In genomic region chr3:177452487-177452886, GRCh38 we compare ENCODE assay signal across 11 cellular contexts.
DNase-seq lines count a peak whose midpoint lies in the region; ATAC-seq and TF ChIP-seq lines count a peak whose summit lies in the region.
"Had no signal": no experiment of that assay in that cellular context is flagged by ENCODE, and none has a peak within 500 bp of the region (broad histone marks: within the 10 kb centered on the region; RNA-seq: fewer than 3 reads in every experiment).

No MANE protein-coding gene starts in this region.

- no peak overlapping the region for H3K4me3 ChIP-seq in ACC112 (ENCODE audit: low read depth, low read length)
- H3K4me3 ChIP-seq in cardiac fibroblast (replicated peaks in 1 of 2; ENCODE audit: low read depth in 2 of 2, low read length in 2 of 2), result no peak overlapping the region
- H3K4me3 ChIP-seq in mesenchymal stem cell (ENCODE audit: insufficient read depth in 1 of 2, low read depth in 1 of 2, low read length in 2 of 2), result no peak overlapping the region
- H3K4me3 ChIP-seq in Caco-2 (ENCODE audit: low read depth, low read length), result no peak overlapping the region

- no TSS peak for BruUV-seq in Caco-2 (replicated peaks; lab: Mats Ljungman, UMichigan)

- peaks cover 20% of the 10 kb centered on the region for H3K4me1 ChIP-seq in ACC112 (ENCODE audit: control insufficient read depth, insufficient read depth, low read length, unreplicated experiment)
- H3K4me1 ChIP-seq in mesenchymal stem cell (ENCODE audit: control insufficient read depth, insufficient read depth, low read depth, low read length), result peaks cover 8% of the 10 kb centered on the region
- peaks cover 10% of the 10 kb centered on the region for H3K4me1 ChIP-seq in Caco-2

- no peak overlapping the region for H4K91ac ChIP-seq in mesenchymal stem cell (ENCODE audit: low read length)

- no peaks in the 10 kb centered on the region for H3K9me3 Mint-ChIP-seq in Caco-2 (ENCODE audit: unreplicated experiment)

- CTCF ChIA-PET in Caco-2 (lab: Charles Lee), result no interaction called here

- H2AFZ ChIP-seq in ACC112 (ENCODE audit: low read length, unreplicated experiment) (no peak overlapping the region), mesenchymal stem cell (ENCODE audit: low read depth, low read length) (no peak overlapping the region)

- H2BK15ac ChIP-seq in mesenchymal stem cell (ENCODE audit: low read depth, poor library complexity, severe bottlenecking), result no peak overlapping the region

- H3K27me3 ChIP-seq in ACC112 (ENCODE audit: insufficient read depth, low read length), result no peaks in the 10 kb centered on the region
- H3K27me3 ChIP-seq in mesenchymal stem cell (ENCODE audit: control insufficient read depth in 1 of 2, insufficient read depth in 1 of 2, low read length in 2 of 2), result no peaks in the 10 kb centered on the region
- H3K27me3 ChIP-seq in Caco-2 (replicated peaks; ENCODE audit: control insufficient read depth, insufficient read depth, low read length), result no peaks in the 10 kb centered on the region

- no peak overlapping the region for H3K23ac ChIP-seq in mesenchymal stem cell (ENCODE audit: low read length in 2 of 2)

- H3K36me3 Mint-ChIP-seq in Caco-2 (ENCODE audit: insufficient read depth, unreplicated experiment), result no peaks in the 10 kb centered on the region

- no peak for ATAC-seq in activated CD4-positive, CD25-positive, alpha-beta regulatory T cell treated with anti-CD3 and anti-CD28 coated beads, Interleukin-2, amount 50 U/mL, for 24 hours

- DNase-seq in LHCN-M2 (ENCODE audit: low read depth), result peak; percentile 81
- DNase-seq in cardiac fibroblast (ENCODE audit: low read depth in 2 of 2), result peak; percentile 84 to 98
- peak; percentile 91 for DNase-seq in mesenchymal stem cell
- no peak for DNase-seq in OCI-M1 (lab: John Stamatoyannopoulos, UW)
- DNase-seq in Caco-2, result no peak
- DNase-seq in NCI-H345 treated with DMSO at 0.1 percent for 48 hours (lab: John Stamatoyannopoulos, UW; ENCODE audit: unreplicated experiment), result no peak
- DNase-seq: activated naive CD8-positive, alpha-beta T cell treated with anti-CD3 and anti-CD28 coated beads, Interleukin-2, amount 10 ng/mL, durations not matched to agents 7 days and 5 days; Calu3; stimulated activated CD4-positive, alpha-beta T cell treated with anti-CD3 and anti-CD28 coated beads, Interleukin-4, amount 100 ng/mL, for 24 hours had no signal

- H3K36me3 ChIP-seq in ACC112 (ENCODE audit: insufficient read depth, low read length) (no peaks in the 10 kb centered on the region), mesenchymal stem cell (ENCODE audit: control insufficient read depth in 1 of 2, insufficient read depth in 2 of 2, low read depth in 1 of 2, low read length in 2 of 2) (no peaks in the 10 kb centered on the region), Caco-2 (ENCODE audit: control insufficient read depth, insufficient read depth, low read length) (no peaks in the 10 kb centered on the region)

- H3K14ac ChIP-seq in mesenchymal stem cell (ENCODE audit: low read length in 2 of 2), result no peak overlapping the region

- H2AK5ac ChIP-seq in mesenchymal stem cell (ENCODE audit: low read length, severe bottlenecking), result no peak overlapping the region

- H3K79me2 ChIP-seq in ACC112 (ENCODE audit: control insufficient read depth, insufficient read depth, low read length, unreplicated experiment), result no peaks in the 10 kb centered on the region

- no peak overlapping the region for H3K4me3 Mint-ChIP-seq in Caco-2 (ENCODE audit: unreplicated experiment)
- H3K4me3 Mint-ChIP-seq: activated naive CD8-positive, alpha-beta T cell treated with anti-CD3 and anti-CD28 coated beads, Interleukin-2, amount 10 ng/mL, durations not matched to agents 7 days and 5 days had no signal

- H3K4me2 ChIP-seq in mesenchymal stem cell (ENCODE audit: low read length, poor library complexity, severe bottlenecking), result no peak overlapping the region

- H2BK12ac ChIP-seq in mesenchymal stem cell (ENCODE audit: low read length in 2 of 2), result no peak overlapping the region

- no peak overlapping the region for H3K18ac ChIP-seq in mesenchymal stem cell (ENCODE audit: low read depth in 1 of 2, low read length in 2 of 2)

- H3K4ac ChIP-seq in mesenchymal stem cell (ENCODE audit: low read depth in 1 of 2, low read length in 2 of 2), result no peak overlapping the region

- POLR2A ChIA-PET in Caco-2 (lab: Charles Lee), result no interaction called here

- H3K9ac ChIP-seq in mesenchymal stem cell (ENCODE audit: low read length), result peak overlapping the region; percentile 78

- H4K8ac ChIP-seq in mesenchymal stem cell (ENCODE audit: low read length), result no peak overlapping the region

- WGBS in mesenchymal stem cell, result 78% methylated on average over 1 of the region's 1 CpG

- H2BK5ac ChIP-seq in mesenchymal stem cell (ENCODE audit: low read depth, low read length, poor library complexity, severe bottlenecking), result no peak overlapping the region

- intact Hi-C loops in Caco-2 (cut with micrococcal nuclease; ENCODE audit: unreplicated experiment), result no loop called here

- peak overlapping the region; percentile 80 for H3K27ac ChIP-seq in ACC112 (ENCODE audit: low read depth, low read length)
- peak overlapping the region; percentile 54 for H3K27ac ChIP-seq in mesenchymal stem cell (ENCODE audit: low read length, poor library complexity, severe bottlenecking)

- H3K9me3 ChIP-seq in mesenchymal stem cell (ENCODE audit: control insufficient read depth, low read length), result no peaks in the 10 kb centered on the region
- no peaks in the 10 kb centered on the region for H3K9me3 ChIP-seq in Caco-2

- no peaks in the 10 kb centered on the region for H3K4me1 Mint-ChIP-seq in Caco-2 (ENCODE audit: low read depth, unreplicated experiment)

- no peaks in the 10 kb centered on the region for H3K27me3 Mint-ChIP-seq in Caco-2 (ENCODE audit: insufficient read depth, unreplicated experiment)
- H3K27me3 Mint-ChIP-seq: activated naive CD8-positive, alpha-beta T cell treated with anti-CD3 and anti-CD28 coated beads, Interleukin-2, amount 10 ng/mL, durations not matched to agents 7 days and 5 days had no signal

- H2BK120ac ChIP-seq in mesenchymal stem cell (ENCODE audit: low read depth, low read length), result no peak overlapping the region

- H3K27ac Mint-ChIP-seq in Caco-2 (ENCODE audit: unreplicated experiment), result no peak overlapping the region
- H3K27ac Mint-ChIP-seq: activated naive CD8-positive, alpha-beta T cell treated with anti-CD3 and anti-CD28 coated beads, Interleukin-2, amount 10 ng/mL, durations not matched to agents 7 days and 5 days had no signal

- no peaks in the 10 kb centered on the region for H3K79me1 ChIP-seq in mesenchymal stem cell (replicated peaks; ENCODE audit: low read length, poor library complexity, severe bottlenecking)

- TF ChIP-seq CTCF in cardiac fibroblast (IDR thresholded peaks at IDR 0.05; ENCODE audit: low read depth, low read length) (no peak), Caco-2 (IDR thresholded peaks at IDR 0.05; ENCODE audit: insufficient read depth in 1 of 2, low read depth in 1 of 2, low read length in 1 of 2, severe bottlenecking in 1 of 2, unreplicated experiment in 1 of 2) (no peak)

Comparison
In these comparisons a context has a peak if more than half of its experiments do, and no peak if none do; other contexts are left out.
1. DNase-seq: peak in LHCN-M2 (single experiment), cardiac fibroblast (2 of 2) and mesenchymal stem cell (single experiment); none in OCI-M1 (single experiment), Caco-2 (0 of 2) and NCI-H345 treated with DMSO at 0.1 percent for 48 hours (single experiment).